Comparison of ENCODE assay signal across 13 cellular contexts in the genomic region with DNA sequence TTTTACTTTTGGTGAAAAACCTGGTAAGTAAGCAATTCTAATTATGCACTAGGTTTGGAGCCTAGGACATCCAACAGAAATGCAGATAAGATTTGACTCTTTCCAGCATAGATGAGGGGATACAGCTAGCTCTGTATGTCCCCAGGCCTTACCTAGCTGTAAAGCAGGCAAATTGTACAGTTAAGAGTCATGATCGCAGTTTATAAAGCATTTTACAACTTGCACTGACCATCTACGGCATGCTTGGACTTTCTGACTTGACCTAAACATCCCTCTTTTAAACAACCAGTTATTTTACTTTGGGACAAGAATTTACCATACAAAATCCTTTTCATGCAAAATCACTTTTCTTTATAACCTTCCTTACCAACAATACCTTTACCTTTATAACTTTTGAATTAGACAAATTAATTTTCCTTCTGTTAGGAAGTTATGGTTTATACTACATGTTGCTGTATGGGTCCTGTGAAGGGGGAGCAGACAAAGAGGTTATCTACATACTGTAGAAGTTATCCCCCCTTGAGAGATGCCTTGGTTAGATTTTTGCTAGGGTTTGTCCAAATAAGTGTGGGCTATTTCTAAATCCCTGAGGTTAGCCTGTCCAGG. TPM values are rescaled to one million over a fixed set of nuclear protein-coding genes. Genes with fewer than 3 reads are reported as not detected.
DNase-seq lines count a peak whose midpoint lies in the region; ATAC-seq and TF ChIP-seq lines count a peak whose summit lies in the region.
"Had no signal": no experiment of that assay in that cellular context is flagged by ENCODE, and none has a peak within 500 bp of the region (broad histone marks: within the 10 kb centered on the region; RNA-seq: fewer than 3 reads in every experiment).

No MANE protein-coding gene starts in this region.

- H3K36me3 ChIP-seq in HCT116 (ENCODE audit: control insufficient read depth in 1 of 2, insufficient read depth in 2 of 2, low read length in 2 of 2) (no peaks in the 10 kb centered on the region), ovary (no peaks in the 10 kb centered on the region)
- H3K36me3 ChIP-seq: ascending aorta, heart left ventricle had no signal

- no peak overlapping the region for H3K9ac ChIP-seq in HCT116 (ENCODE audit: low read length)

- RAD21 ChIA-PET in HCT116 (lab: Charles Lee; ENCODE audit: low non-redundant PET in 1 of 2, low total read pairs in 2 of 2, uncharacterized antibody in 2 of 2, unreplicated experiment in 2 of 2) = no interaction called here

- CTCF ChIA-PET in activated naive CD4-positive, alpha-beta T cell treated with anti-CD3 and anti-CD28 coated beads for 36 hours (lab: Charles Lee) = interaction anchor here (0.7 to 1.1 kb wide), 4 partner anchors 17 to 27 kb away, joined by 3 to 8 read pairs (median 4); no protein-coding TSS in a partner anchor
- CTCF ChIA-PET in HCT116 (lab: Charles Lee) = no interaction called here

- peaks cover 6 to 24% of the 10 kb centered on the region in 2 experiments for H3K4me1 ChIP-seq in HCT116 (ENCODE audit: control insufficient read depth in 1 of 2, insufficient read depth in 2 of 2, low read length in 2 of 2)
- H3K4me1 ChIP-seq in ovary (ENCODE audit: insufficient read depth) = no peaks in the 10 kb centered on the region
- H3K4me1 ChIP-seq: ascending aorta had no signal

- H3K9me3 Mint-ChIP-seq in activated naive CD4-positive, alpha-beta T cell treated with anti-CD3 and anti-CD28 coated beads for 36 hours = peaks cover 29% of the 10 kb centered on the region
- peaks cover 35% of the 10 kb centered on the region for H3K9me3 Mint-ChIP-seq in activated T-helper 2 cell treated with anti-CD3 and anti-CD28 coated beads, Interferon-gamma antibody, Interleukin-2, Interleukin-4, amounts not matched to agents 10 μg/mL and 5 μg/mL and 100 μg/mL, durations not matched to agents 14 hours and 24 hours and 36 hours

- TF ChIP-seq RAD21 in HCT116 (IDR thresholded peaks at IDR 0.05; ENCODE audit: low read depth) = no peak

- no peaks in the 10 kb centered on the region for H3K9me2 ChIP-seq in HCT116 (ENCODE audit: insufficient read depth)

- peak; percentile 75 for DNase-seq in activated naive CD4-positive, alpha-beta T cell treated with anti-CD3 and anti-CD28 coated beads for 36 hours
- DNase-seq in activated naive CD4-positive, alpha-beta T cell treated with anti-CD3 and anti-CD28 coated beads, Interleukin-2, amount 50 U/mL, for 16 hours = no peak
- DNase-seq in HCT116 (ENCODE audit: low read depth, low spot score) = peak; percentile 48
- DNase-seq in activated T-helper 2 cell treated with anti-CD3 and anti-CD28 coated beads, Interferon-gamma antibody, Interleukin-2, Interleukin-4, amounts not matched to agents 10 μg/mL and 5 μg/mL and 100 μg/mL, durations not matched to agents 14 hours and 24 hours and 36 hours (ENCODE audit: low spot score) = peak; percentile 8
- DNase-seq in myocyte (ENCODE audit: low read depth) = peak; percentile 4
- no peak for DNase-seq in SHP77 (lab: John Stamatoyannopoulos, UW)
- DNase-seq in ovary = no peak
- DNase-seq: heart left ventricle, HFFc6, T1000 had no signal

- H3K9me3 ChIP-seq in HCT116 (ENCODE audit: control insufficient read depth in 1 of 2, insufficient read depth in 1 of 2, low read depth in 1 of 2, low read length in 2 of 2) = peaks cover 16 to 22% of the 10 kb centered on the region in 2 experiments; a peak in 3 of 4 replicates
- no peaks in the 10 kb centered on the region for H3K9me3 ChIP-seq in ovary
- H3K9me3 ChIP-seq: ascending aorta had no signal

- no peak overlapping the region for H2AFZ ChIP-seq in HCT116 (ENCODE audit: low read depth, low read length, poor library complexity, severe bottlenecking)

- H3K27me3 ChIP-seq in HCT116 (ENCODE audit: insufficient read depth, low read length) = no peaks in the 10 kb centered on the region
- no peaks in the 10 kb centered on the region for H3K27me3 ChIP-seq in ovary
- H3K27me3 ChIP-seq: ascending aorta, heart left ventricle had no signal

- peaks cover 71% of the 10 kb centered on the region for H3K4me1 Mint-ChIP-seq in activated naive CD4-positive, alpha-beta T cell treated with anti-CD3 and anti-CD28 coated beads for 36 hours (ENCODE audit: low read depth)
- peaks cover 52% of the 10 kb centered on the region for H3K4me1 Mint-ChIP-seq in activated T-helper 2 cell treated with anti-CD3 and anti-CD28 coated beads, Interferon-gamma antibody, Interleukin-2, Interleukin-4, amounts not matched to agents 10 μg/mL and 5 μg/mL and 100 μg/mL, durations not matched to agents 14 hours and 24 hours and 36 hours (ENCODE audit: low read depth)

- H3K27ac ChIP-seq in HCT116 (ENCODE audit: low read depth, low read length) = no peak overlapping the region
- no peak overlapping the region for H3K27ac ChIP-seq in ovary
- H3K27ac ChIP-seq: ascending aorta, C4-2B, heart left ventricle had no signal

- TF ChIP-seq CTCF in HCT116 (IDR thresholded peaks at IDR 0.05 in 2 of 3, conservative IDR thresholded peaks at IDR 0.05 in 1 of 3; ENCODE audit: borderline replicate concordance in 1 of 3, insufficient read depth in 1 of 3, low read depth in 2 of 3, low read length in 2 of 3) = no peak
- TF ChIP-seq CTCF in ovary (IDR thresholded peaks at IDR 0.05) = no peak

- POLR2A ChIA-PET in HCT116 (lab: Charles Lee) = no interaction called here

- no peak for ATAC-seq in HCT116
- ATAC-seq in HG03139 (IDR thresholded peaks at IDR 0.05; ENCODE audit: unreplicated experiment) = no peak
- ATAC-seq: heart left ventricle had no signal

- H3K79me2 ChIP-seq in HCT116 (ENCODE audit: insufficient read depth, low read length) = no peaks in the 10 kb centered on the region

- H4K20me1 ChIP-seq in HCT116 (ENCODE audit: insufficient read depth) = no peaks in the 10 kb centered on the region

- H3K4me3 ChIP-seq in HCT116 (replicated peaks in 1 of 2; ENCODE audit: low read depth in 1 of 2, low read length in 2 of 2) = no peak overlapping the region
- H3K4me3 ChIP-seq in ovary = no peak overlapping the region
- H3K4me3 ChIP-seq: ascending aorta, heart left ventricle had no signal

- WGBS in ovary, 3 donors = 55 to 89% (median 67%) methylated on average over 2 of the region's 2 CpGs

- TF ChIP-seq EP300 in ovary (IDR thresholded peaks at IDR 0.05) = no peak

- H3K27me3 Mint-ChIP-seq in activated naive CD4-positive, alpha-beta T cell treated with anti-CD3 and anti-CD28 coated beads for 36 hours (ENCODE audit: low read depth) = no peaks in the 10 kb centered on the region
- H3K27me3 Mint-ChIP-seq in activated T-helper 2 cell treated with anti-CD3 and anti-CD28 coated beads, Interferon-gamma antibody, Interleukin-2, Interleukin-4, amounts not matched to agents 10 μg/mL and 5 μg/mL and 100 μg/mL, durations not matched to agents 14 hours and 24 hours and 36 hours (ENCODE audit: low read depth) = no peaks in the 10 kb centered on the region

- peak overlapping the region; percentile 25 for H3K27ac Mint-ChIP-seq in activated naive CD4-positive, alpha-beta T cell treated with anti-CD3 and anti-CD28 coated beads for 36 hours
- H3K27ac Mint-ChIP-seq in activated T-helper 2 cell treated with anti-CD3 and anti-CD28 coated beads, Interferon-gamma antibody, Interleukin-2, Interleukin-4, amounts not matched to agents 10 μg/mL and 5 μg/mL and 100 μg/mL, durations not matched to agents 14 hours and 24 hours and 36 hours = no peak overlapping the region
- H3K27ac Mint-ChIP-seq: HFFc6 had no signal

- BruUV-seq in HCT116 (replicated peaks; lab: Mats Ljungman, UMichigan) = no TSS peak

- no peak overlapping the region for H3K4me2 ChIP-seq in HCT116 (ENCODE audit: low read length)

- no peak for TF ChIP-seq POLR2A in HCT116 (IDR thresholded peaks at IDR 0.05; ENCODE audit: borderline replicate concordance, extremely low read depth, insufficient read depth, insufficient read length)
- TF ChIP-seq POLR2A in ovary (IDR thresholded peaks at IDR 0.05) = no peak

- no peak overlapping the region for H3K4me3 Mint-ChIP-seq in activated naive CD4-positive, alpha-beta T cell treated with anti-CD3 and anti-CD28 coated beads for 36 hours
- H3K4me3 Mint-ChIP-seq in activated T-helper 2 cell treated with anti-CD3 and anti-CD28 coated beads, Interferon-gamma antibody, Interleukin-2, Interleukin-4, amounts not matched to agents 10 μg/mL and 5 μg/mL and 100 μg/mL, durations not matched to agents 14 hours and 24 hours and 36 hours (ENCODE audit: low read depth) = no peak overlapping the region
- H3K4me3 Mint-ChIP-seq: HFFc6 had no signal

- peaks cover 80% of the 10 kb centered on the region for H3K36me3 Mint-ChIP-seq in activated naive CD4-positive, alpha-beta T cell treated with anti-CD3 and anti-CD28 coated beads for 36 hours (ENCODE audit: low read depth)
- peaks cover 95% of the 10 kb centered on the region for H3K36me3 Mint-ChIP-seq in activated T-helper 2 cell treated with anti-CD3 and anti-CD28 coated beads, Interferon-gamma antibody, Interleukin-2, Interleukin-4, amounts not matched to agents 10 μg/mL and 5 μg/mL and 100 μg/mL, durations not matched to agents 14 hours and 24 hours and 36 hours (ENCODE audit: low read depth)

- intact Hi-C loops in activated naive CD4-positive, alpha-beta T cell treated with anti-CD3 and anti-CD28 coated beads for 36 hours (cut with micrococcal nuclease) = no loop called here
- intact Hi-C loops in HCT116 (cut with micrococcal nuclease) (no loop called here), ovary (cut with DNase I) (no loop called here)
- intact Hi-C loops in activated T-helper 2 cell treated with anti-CD3 and anti-CD28 coated beads, Interferon-gamma antibody, Interleukin-2, Interleukin-4, amounts not matched to agents 10 μg/mL and 5 μg/mL and 100 μg/mL, durations not matched to agents 14 hours and 24 hours and 36 hours (cut with micrococcal nuclease) = no loop called here

TF ChIP-seq in HCT116, 20 proteins besides CTCF, POLR2A, EP300 and RAD21 (continues in another document):
- TF ChIP-seq, protein P1, sequence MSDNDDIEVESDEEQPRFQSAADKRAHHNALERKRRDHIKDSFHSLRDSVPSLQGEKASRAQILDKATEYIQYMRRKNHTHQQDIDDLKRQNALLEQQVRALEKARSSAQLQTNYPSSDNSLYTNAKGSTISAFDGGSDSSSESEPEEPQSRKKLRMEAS (IDR thresholded peaks at IDR 0.05) = no peak
- TF ChIP-seq JUND (IDR thresholded peaks at IDR 0.05) = no peak
- TF ChIP-seq YY1 (IDR thresholded peaks at IDR 0.05; ENCODE audit: extremely low read depth, insufficient replicate concordance, low read depth, low read length) = no peak
- peak; percentile 94 for TF ChIP-seq CBX3 (IDR thresholded peaks at IDR 0.05; ENCODE audit: low read depth)

RNA-seq across cellular contexts. Expression of gene FGD3, which starts 36.8 kb away (rescaled TPM):
- 10 to 100 TPM; 57.7 to 58.8 TPM for total RNA-seq in activated naive CD4-positive, alpha-beta T cell treated with anti-CD3 and anti-CD28 coated beads for 36 hours
- total RNA-seq in HCT116 (2021; ENCODE audit: unreplicated experiment) (3.3 TPM), myocyte (0.86 and 0.88 TPM in 2 replicates), ovary (1 to 10 TPM; 1.3 to 6.7 (median 2.2) TPM)
- polyA plus RNA-seq in HCT116 (2012) = 2.3 and 2.7 TPM in 2 replicates
- total RNA-seq in activated T-helper 2 cell treated with anti-CD3 and anti-CD28 coated beads, Interferon-gamma antibody, Interleukin-2, Interleukin-4, amounts not matched to agents 10 μg/mL and 5 μg/mL and 100 μg/mL, durations not matched to agents 14 hours and 24 hours and 36 hours = 41.4 and 42.9 TPM in 2 replicates
- polyA plus RNA-seq in myocyte (2012) = 0.13 TPM
- polyA plus RNA-seq in ovary = 1 to 10 TPM; 1.1 to 1.4 TPM
- total RNA-seq: HFFc6 had no signal

Comparison
In these comparisons a context has a peak if more than half of its experiments do, and no peak if none do; other contexts are left out.
1. DNase-seq: peak in activated naive CD4-positive, alpha-beta T cell treated with anti-CD3 and anti-CD28 coated beads for 36 hours (single experiment), HCT116 (single experiment), activated T-helper 2 cell treated with anti-CD3 and anti-CD28 coated beads, Interferon-gamma antibody, Interleukin-2, Interleukin-4, amounts not matched to agents 10 μg/mL and 5 μg/mL and 100 μg/mL, durations not matched to agents 14 hours and 24 hours and 36 hours (single experiment) and myocyte (single experiment); none in activated naive CD4-positive, alpha-beta T cell treated with anti-CD3 and anti-CD28 coated beads, Interleukin-2, amount 50 U/mL, for 16 hours (single experiment), SHP77 (0 of 2) and ovary (0 of 5).